In genomic region chr13:49627831-49628652, GRCh38 we compare ENCODE assay signal across 8 cellular contexts. TPM values are rescaled to one million over a fixed set of nuclear protein-coding genes. Genes with fewer than 3 reads are reported as not detected.
DNase-seq lines count a peak whose midpoint lies in the region; ATAC-seq lines count a peak whose summit lies in the region.

ARL11 (plus strand) TSS chr13:49628507; CDS start chr13:49630448, 1,941 bp downstream.

- peak in 4 of 5 donors; percentile 8 to 58 (median 36) for DNase-seq in CD8-positive, alpha-beta memory T cell
- DNase-seq in activated CD4-positive, alpha-beta T cell treated with anti-CD3 and anti-CD28 coated beads, Interleukin-2, amount 10 ng/mL, durations not matched to agents 24 days and 14 days: peak; percentile 90
- peak; percentile 51 for DNase-seq in pons (ENCODE audit: low spot score)
- no peak for DNase-seq in HuH-7 (ENCODE audit: low spot score)
- DNase-seq in NCI-H748 (lab: John Stamatoyannopoulos, UW; ENCODE audit: unreplicated experiment): no peak

- peak within 1 kb of the TSS; percentile 62 for H3K4me3 ChIP-seq in CD8-positive, alpha-beta memory T cell (ENCODE audit: low read length)
- peak within 1 kb of the TSS; percentile 48 for H3K4me3 ChIP-seq in HUES6 (ENCODE audit: low read depth, low read length)

- no peaks in the 10 kb centered on the region for H3K27me3 ChIP-seq in CD8-positive, alpha-beta memory T cell (ENCODE audit: insufficient read depth, low read length, poor library complexity, severe bottlenecking)
- H3K27me3 ChIP-seq in HUES6 (ENCODE audit: control insufficient read depth, insufficient read depth, low read length): no peaks in the 10 kb centered on the region

- no peak within 1 kb of the TSS for H3K9ac ChIP-seq in HUES6 (ENCODE audit: low read length)

- H3K27ac ChIP-seq in CD8-positive, alpha-beta memory T cell (ENCODE audit: low read depth, low read length): peak within 1 kb of the TSS; percentile 16
- H3K27ac ChIP-seq in HUES6 (ENCODE audit: low read depth, low read length): no peak within 1 kb of the TSS

- no peaks in the 10 kb centered on the region for H3K36me3 Mint-ChIP-seq in CD8-positive, alpha-beta memory T cell
- H3K36me3 Mint-ChIP-seq in activated CD4-positive, alpha-beta T cell treated with anti-CD3 and anti-CD28 coated beads, Interleukin-2, amount 10 ng/mL, durations not matched to agents 24 days and 14 days (ENCODE audit: low read depth): peaks cover 1% of the 10 kb centered on the region

- H3K4me3 Mint-ChIP-seq in CD8-positive, alpha-beta memory T cell: peak within 1 kb of the TSS; percentile 71 to 87 (median 79)
- peak within 1 kb of the TSS; percentile 97 for H3K4me3 Mint-ChIP-seq in activated CD4-positive, alpha-beta T cell treated with anti-CD3 and anti-CD28 coated beads, Interleukin-2, amount 10 ng/mL, durations not matched to agents 24 days and 14 days

- H3K36me3 ChIP-seq in CD8-positive, alpha-beta memory T cell (ENCODE audit: insufficient read depth, low read length): no peaks in the 10 kb centered on the region
- H3K36me3 ChIP-seq in HUES6 (ENCODE audit: control insufficient read depth, insufficient read depth, low read length): no peaks in the 10 kb centered on the region

- CTCF ChIA-PET in CD8-positive, alpha-beta memory T cell (lab: Charles Lee): interaction anchor here (0.8 kb wide), 1 partner anchor 17 kb away, joined by 3 read pairs; no protein-coding TSS in a partner anchor

- POLR2A ChIA-PET in CD8-positive, alpha-beta memory T cell (lab: Charles Lee): interaction anchor here (1.2 kb wide), 1 partner anchor 165 kb away, joined by 3 read pairs; the partner anchor contains the start of gene KPNA3

- peaks cover 7 to 14% (median 9%) of the 10 kb centered on the region in 3 donors for H3K4me1 Mint-ChIP-seq in CD8-positive, alpha-beta memory T cell
- H3K4me1 Mint-ChIP-seq in activated CD4-positive, alpha-beta T cell treated with anti-CD3 and anti-CD28 coated beads, Interleukin-2, amount 10 ng/mL, durations not matched to agents 24 days and 14 days: peaks cover 17% of the 10 kb centered on the region

- ATAC-seq in GM21423 (IDR thresholded peaks at IDR 0.05; ENCODE audit: unreplicated experiment) (peak; percentile 94), esophagus mucosa (peak; percentile 86)

- intact Hi-C loops in activated CD4-positive, alpha-beta T cell treated with anti-CD3 and anti-CD28 coated beads, Interleukin-2, amount 10 ng/mL, durations not matched to agents 24 days and 14 days (cut with micrococcal nuclease): no loop called here

- H3K9me3 Mint-ChIP-seq in CD8-positive, alpha-beta memory T cell: no peaks in the 10 kb centered on the region
- H3K9me3 Mint-ChIP-seq in activated CD4-positive, alpha-beta T cell treated with anti-CD3 and anti-CD28 coated beads, Interleukin-2, amount 10 ng/mL, durations not matched to agents 24 days and 14 days: no peaks in the 10 kb centered on the region

- no peaks in the 10 kb centered on the region for H3K9me3 ChIP-seq in CD8-positive, alpha-beta memory T cell (ENCODE audit: low read length)
- no peaks in the 10 kb centered on the region for H3K9me3 ChIP-seq in HUES6 (ENCODE audit: control insufficient read depth, insufficient read depth, low read depth, low read length)

- peaks cover 0 to 4% of the 10 kb centered on the region in 2 donors for H3K27me3 Mint-ChIP-seq in CD8-positive, alpha-beta memory T cell
- no peaks in the 10 kb centered on the region for H3K27me3 Mint-ChIP-seq in activated CD4-positive, alpha-beta T cell treated with anti-CD3 and anti-CD28 coated beads, Interleukin-2, amount 10 ng/mL, durations not matched to agents 24 days and 14 days

- H3K4me1 ChIP-seq in CD8-positive, alpha-beta memory T cell (ENCODE audit: insufficient read depth, low read length): peaks cover 11% of the 10 kb centered on the region
- H3K4me1 ChIP-seq in HUES6 (ENCODE audit: control insufficient read depth, insufficient read depth, low read length): peaks cover 14% of the 10 kb centered on the region; the same call in 1 of the 2 replicates

- peak within 1 kb of the TSS in 5 of 8 donors; percentile 4 to 86 (median 68) for H3K27ac Mint-ChIP-seq in CD8-positive, alpha-beta memory T cell
- peak within 1 kb of the TSS; percentile 86 for H3K27ac Mint-ChIP-seq in activated CD4-positive, alpha-beta T cell treated with anti-CD3 and anti-CD28 coated beads, Interleukin-2, amount 10 ng/mL, durations not matched to agents 24 days and 14 days

RNA-seq across cellular contexts. Expression of gene ARL11, which starts in this region (rescaled TPM):
- under 1 TPM; 0.20 to 0.38 TPM for total RNA-seq in CD8-positive, alpha-beta memory T cell
- 0.31 TPM for polyA plus RNA-seq in CD8-positive, alpha-beta memory T cell
- 0.65 and 0.76 TPM in 2 replicates for total RNA-seq in activated CD4-positive, alpha-beta T cell treated with anti-CD3 and anti-CD28 coated beads, Interleukin-2, amount 10 ng/mL, durations not matched to agents 24 days and 14 days
- total RNA-seq in esophagus mucosa: 1.2 TPM

Comparison
In these comparisons a context has a peak if more than half of its experiments do, and no peak if none do; other contexts are left out.
1. Peak in DNase-seq, H3K4me3 ChIP-seq and H3K27ac ChIP-seq in CD8-positive, alpha-beta memory T cell; RNA of the gene not detected or under 1 TPM.
2. Peak in DNase-seq in activated CD4-positive, alpha-beta T cell treated with anti-CD3 and anti-CD28 coated beads, Interleukin-2, amount 10 ng/mL, durations not matched to agents 24 days and 14 days; RNA of the gene not detected or under 1 TPM.